ENCODE assay signal across 12 cellular contexts in the genomic region with DNA sequence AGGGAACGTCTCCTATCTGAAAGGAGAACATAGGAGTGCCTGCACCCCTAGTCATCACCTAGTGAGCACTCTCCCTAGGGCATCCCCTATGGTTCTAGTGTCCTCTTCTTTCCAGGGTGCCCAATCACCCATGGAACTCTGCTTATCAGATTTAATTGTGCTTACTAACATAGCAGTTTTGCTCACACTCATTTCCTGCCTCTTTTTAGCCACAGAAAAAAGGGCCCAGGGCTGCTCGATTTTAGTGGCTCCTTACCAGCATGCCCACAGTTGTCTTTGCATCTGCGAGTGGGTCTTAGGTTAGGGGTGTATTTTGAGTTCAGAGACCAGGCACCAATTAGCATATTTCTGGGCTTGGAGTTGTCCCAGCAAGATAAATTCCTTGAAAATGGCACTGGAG.
DNase-seq lines count a peak whose midpoint lies in the region; ATAC-seq and TF ChIP-seq lines count a peak whose summit lies in the region.
"Had no signal": no experiment of that assay in that cellular context is flagged by ENCODE, and none has a peak within 500 bp of the region (broad histone marks: within the 10 kb centered on the region; RNA-seq: fewer than 3 reads in every experiment).

No MANE protein-coding gene starts in this region.

- H3K4me1 Mint-ChIP-seq in memory B cell = peaks cover 43% of the 10 kb centered on the region

- no peaks in the 10 kb centered on the region for H3K79me2 ChIP-seq in SU-DHL-6 (ENCODE audit: insufficient read depth, low read length)

- H3K4me3 ChIP-seq in GM12864 (ENCODE audit: low read depth, low read length) = peak overlapping the region; percentile 91
- no peak overlapping the region for H3K4me3 ChIP-seq in SU-DHL-6 (ENCODE audit: insufficient read depth, low read length, poor library complexity, severe bottlenecking)
- H3K4me3 ChIP-seq in colonic mucosa = no peak overlapping the region

- intact Hi-C loops in colonic mucosa (cut with DNase I) = no loop called here

- H3K9me3 ChIP-seq in SU-DHL-6 (ENCODE audit: insufficient read depth, low read length) = no peaks in the 10 kb centered on the region
- H3K9me3 ChIP-seq in colonic mucosa = no peaks in the 10 kb centered on the region

- H3K27ac ChIP-seq in SU-DHL-6 (ENCODE audit: low read depth, low read length) (no peak overlapping the region), colonic mucosa (no peak overlapping the region)

- peaks cover 4% of the 10 kb centered on the region; the same call in 1 of the 2 replicates for H3F3A ChIP-seq in SU-DHL-6 (ENCODE audit: insufficient read depth)

- no peaks in the 10 kb centered on the region for H3K9me2 ChIP-seq in SU-DHL-6 (replicated peaks; ENCODE audit: insufficient read depth, low read length)

- TF ChIP-seq CTCF in GM12864 (IDR thresholded peaks at IDR 0.05; ENCODE audit: low read depth, low read length, missing control alignments) (no peak), SU-DHL-6 (IDR thresholded peaks at IDR 0.05; ENCODE audit: insufficient read depth, low read length, poor library complexity, severe bottlenecking) (no peak), colonic mucosa (IDR thresholded peaks at IDR 0.05) (no peak)

- peaks cover 7% of the 10 kb centered on the region for H3K36me3 Mint-ChIP-seq in memory B cell

- H3K9me3 Mint-ChIP-seq in memory B cell = no peaks in the 10 kb centered on the region

- no peaks in the 10 kb centered on the region for H3K4me1 ChIP-seq in colonic mucosa

- ATAC-seq in GM21576 (IDR thresholded peaks at IDR 0.05; ENCODE audit: unreplicated experiment) = peak; percentile 10
- ATAC-seq in memory B cell (ENCODE audit: low read depth) = no peak
- no peak for ATAC-seq in GM21381 (IDR thresholded peaks at IDR 0.05; ENCODE audit: unreplicated experiment)

- peak overlapping the region; percentile 98 for H3K4me2 ChIP-seq in SU-DHL-6 (ENCODE audit: low read depth, low read length, poor library complexity, severe bottlenecking)

- H3K9ac ChIP-seq in SU-DHL-6 (ENCODE audit: low read length) (no peak overlapping the region), colonic mucosa (ENCODE audit: low read depth in 2 of 2, low read length in 2 of 2) (peak overlapping the region in 1 of 2 donors; percentile 50)

- H2AFZ ChIP-seq in SU-DHL-6 (ENCODE audit: low read depth, low read length, severe bottlenecking) = peak overlapping the region; percentile 98

- DNase-seq in GM12864 (ENCODE audit: low read depth) (no peak), memory B cell (ENCODE audit: low spot score in 2 of 2) (no peak), kidney tubule cell (ENCODE audit: low spot score) (no peak), nucleus accumbens (lab: John Stamatoyannopoulos, UW) (no peak), colonic mucosa (no peak)
- DNase-seq: amniotic stem cell, DMS79 treated with DMSO at 0.1 percent for 48 hours, IMR-90, NCI-H446 had no signal

- peak overlapping the region; percentile 100 for H3K27ac Mint-ChIP-seq in memory B cell

- H3K4me3 Mint-ChIP-seq in memory B cell = peak overlapping the region; percentile 90

- no peaks in the 10 kb centered on the region for H3K27me3 ChIP-seq in SU-DHL-6 (ENCODE audit: low read length)
- H3K27me3 ChIP-seq in colonic mucosa = no peaks in the 10 kb centered on the region

- H3K36me3 ChIP-seq in SU-DHL-6 (ENCODE audit: low read length) = no peaks in the 10 kb centered on the region
- no peaks in the 10 kb centered on the region for H3K36me3 ChIP-seq in colonic mucosa

- H3K27me3 Mint-ChIP-seq in memory B cell = no peaks in the 10 kb centered on the region

- no peaks in the 10 kb centered on the region for H4K20me1 ChIP-seq in SU-DHL-6 (ENCODE audit: low read depth, low read length)
